ENCODE assay signal across 1 cellular context in genomic region chr7:151404216-151405011, GRCh38.
TF ChIP-seq lines count a peak whose summit lies in the region.

No MANE protein-coding gene starts in this region.

TF ChIP-seq in K562, 482 proteins besides CTCF, POLR2A, EP300 and RAD21 (continued from another document and continues in another):
- TF ChIP-seq, protein P1, sequence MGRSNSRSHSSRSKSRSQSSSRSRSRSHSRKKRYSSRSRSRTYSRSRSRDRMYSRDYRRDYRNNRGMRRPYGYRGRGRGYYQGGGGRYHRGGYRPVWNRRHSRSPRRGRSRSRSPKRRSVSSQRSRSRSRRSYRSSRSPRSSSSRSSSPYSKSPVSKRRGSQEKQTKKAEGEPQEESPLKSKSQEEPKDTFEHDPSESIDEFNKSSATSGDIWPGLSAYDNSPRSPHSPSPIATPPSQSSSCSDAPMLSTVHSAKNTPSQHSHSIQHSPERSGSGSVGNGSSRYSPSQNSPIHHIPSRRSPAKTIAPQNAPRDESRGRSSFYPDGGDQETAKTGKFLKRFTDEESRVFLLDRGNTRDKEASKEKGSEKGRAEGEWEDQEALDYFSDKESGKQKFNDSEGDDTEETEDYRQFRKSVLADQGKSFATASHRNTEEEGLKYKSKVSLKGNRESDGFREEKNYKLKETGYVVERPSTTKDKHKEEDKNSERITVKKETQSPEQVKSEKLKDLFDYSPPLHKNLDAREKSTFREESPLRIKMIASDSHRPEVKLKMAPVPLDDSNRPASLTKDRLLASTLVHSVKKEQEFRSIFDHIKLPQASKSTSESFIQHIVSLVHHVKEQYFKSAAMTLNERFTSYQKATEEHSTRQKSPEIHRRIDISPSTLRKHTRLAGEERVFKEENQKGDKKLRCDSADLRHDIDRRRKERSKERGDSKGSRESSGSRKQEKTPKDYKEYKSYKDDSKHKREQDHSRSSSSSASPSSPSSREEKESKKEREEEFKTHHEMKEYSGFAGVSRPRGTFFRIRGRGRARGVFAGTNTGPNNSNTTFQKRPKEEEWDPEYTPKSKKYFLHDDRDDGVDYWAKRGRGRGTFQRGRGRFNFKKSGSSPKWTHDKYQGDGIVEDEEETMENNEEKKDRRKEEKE (IDR thresholded peaks at IDR 0.05; ENCODE audit: borderline replicate concordance in 1 of 2, control insufficient read depth in 1 of 2, low read depth in 2 of 2, low read length in 1 of 2): no peak
- TF ChIP-seq GTF2F1 (IDR thresholded peaks at IDR 0.05; ENCODE audit: low read depth, low read length): 0 out of 2 replicates have a peak, but pooled peaks have one; percentile 43
- TF ChIP-seq CGGBP1 (CRISPR knock-in tag; IDR thresholded peaks at IDR 0.05): no peak
- TF ChIP-seq ZBTB43 (CRISPR knock-in tag; IDR thresholded peaks at IDR 0.05): peak; percentile 84; the same call in 1 of the 2 replicates
- no peak for TF ChIP-seq ZNF699 (CRISPR knock-in tag; IDR thresholded peaks at IDR 0.05; ENCODE audit: insufficient replicate concordance)
- TF ChIP-seq NR2C2 (CRISPR knock-in tag; IDR thresholded peaks at IDR 0.05): 0 out of 2 replicates have a peak, but pooled peaks have one; percentile 17
- peak; percentile 82 for TF ChIP-seq NR2C2 (tag; IDR thresholded peaks at IDR 0.05)
- TF ChIP-seq FOSL1 (tag; conservative IDR thresholded peaks at IDR 0.05): peak; percentile 93
- TF ChIP-seq HMG20A (CRISPR knock-in tag; conservative IDR thresholded peaks at IDR 0.05): no peak
- peak; percentile 42; the same call in 1 of the 2 replicates for TF ChIP-seq KLF1 (tag; IDR thresholded peaks at IDR 0.05)
- 0 out of 2 replicates have a peak, but pooled peaks have one; percentile 65 for TF ChIP-seq LCOR (CRISPR knock-in tag; IDR thresholded peaks at IDR 0.05)
- TF ChIP-seq KDM1A (IDR thresholded peaks at IDR 0.05): peak in 1 of 2 experiments; percentile 60; a peak in 2 of 4 replicates
- TF ChIP-seq BRD4 (IDR thresholded peaks at IDR 0.05): no peak; the same call in 1 of the 2 replicates
- 0 out of 4 replicates have a peak, but pooled peaks of 1 of the 2 experiments have one; percentile 17 for TF ChIP-seq TRIM24 (IDR thresholded peaks at IDR 0.05)
- peak; percentile 41; the same call in 1 of the 2 replicates for TF ChIP-seq ZNF583 (CRISPR knock-in tag; IDR thresholded peaks at IDR 0.05)
- TF ChIP-seq NR4A1 (CRISPR knock-in tag; IDR thresholded peaks at IDR 0.05): no peak
- 0 out of 2 replicates have a peak, but pooled peaks have one; percentile 34 for TF ChIP-seq NR4A1 (tag; IDR thresholded peaks at IDR 0.05)
- peak; percentile 80 for TF ChIP-seq MAFF (IDR thresholded peaks at IDR 0.05; ENCODE audit: low read length)
- no peak for TF ChIP-seq ZNF780A (CRISPR knock-in tag; IDR thresholded peaks at IDR 0.05)
- no peak for TF ChIP-seq ZNF696 (CRISPR knock-in tag; conservative IDR thresholded peaks at IDR 0.05)
- TF ChIP-seq ZNF584 (CRISPR knock-in tag; IDR thresholded peaks at IDR 0.05; ENCODE audit: low read depth): no peak
- peak; percentile 87 for TF ChIP-seq MYNN (IDR thresholded peaks at IDR 0.05)
- no peak for TF ChIP-seq MYNN (CRISPR knock-in tag; IDR thresholded peaks at IDR 0.05)
- TF ChIP-seq ZNF76 (CRISPR knock-in tag; IDR thresholded peaks at IDR 0.05; ENCODE audit: borderline replicate concordance): no peak
- no peak for TF ChIP-seq KAT2B (IDR thresholded peaks at IDR 0.05; ENCODE audit: low read depth, low read length)
- peak; percentile 53 for TF ChIP-seq WHSC1 (IDR thresholded peaks at IDR 0.05; ENCODE audit: low read length)
- 0 out of 2 replicates have a peak, but pooled peaks have one; percentile 22 for TF ChIP-seq ZNF232 (CRISPR knock-in tag; IDR thresholded peaks at IDR 0.05)
- peak; percentile 84 for TF ChIP-seq ZNF121 (CRISPR knock-in tag; conservative IDR thresholded peaks at IDR 0.05)
- no peak; the same call in 1 of the 2 replicates for TF ChIP-seq L3MBTL2 (IDR thresholded peaks at IDR 0.05)
- TF ChIP-seq TCF7 (IDR thresholded peaks at IDR 0.05; ENCODE audit: borderline replicate concordance): peak; percentile 56; the same call in 1 of the 2 replicates
- TF ChIP-seq NCOA1 (IDR thresholded peaks at IDR 0.05; ENCODE audit: low read depth): peak; percentile 44; the same call in 1 of the 2 replicates
- peak; percentile 44; the same call in 1 of the 2 replicates for TF ChIP-seq MYC (IDR thresholded peaks at IDR 0.05; ENCODE audit: low read depth, low read length)
- TF ChIP-seq MYC (CRISPR knock-in tag; IDR thresholded peaks at IDR 0.05; ENCODE audit: borderline replicate concordance, low read depth): no peak
- 0 out of 2 replicates have a peak, but pooled peaks have one; percentile 47 for TF ChIP-seq FOXK1 (CRISPR knock-in tag; IDR thresholded peaks at IDR 0.05; ENCODE audit: borderline replicate concordance)
- TF ChIP-seq C11orf30 (IDR thresholded peaks at IDR 0.05; ENCODE audit: low read depth): peak; percentile 92
- TF ChIP-seq TRIM25 (IDR thresholded peaks at IDR 0.05; ENCODE audit: borderline replicate concordance): no peak
- no peak for TF ChIP-seq ZNF740 (CRISPR knock-in tag; IDR thresholded peaks at IDR 0.05)
- TF ChIP-seq ZNF740 (tag; IDR thresholded peaks at IDR 0.05): 0 out of 4 replicates have a peak, but pooled peaks of 1 of the 2 experiments have one; percentile 24
- TF ChIP-seq HNRNPL (IDR thresholded peaks at IDR 0.05; ENCODE audit: low read depth, low read length): peak; percentile 79; the same call in 1 of the 2 replicates
- peak; percentile 35; the same call in 1 of the 2 replicates for TF ChIP-seq NFE2 (IDR thresholded peaks at IDR 0.05; ENCODE audit: low read depth)
- TF ChIP-seq ZNF609 (CRISPR knock-in tag; IDR thresholded peaks at IDR 0.05; ENCODE audit: borderline replicate concordance): no peak
- TF ChIP-seq ZNF316 (IDR thresholded peaks at IDR 0.05): peak; percentile 96
- TF ChIP-seq HCFC1 (IDR thresholded peaks at IDR 0.05; ENCODE audit: low read depth, low read length): 0 out of 2 replicates have a peak, but pooled peaks have one; percentile 22
- peak; percentile 85 for TF ChIP-seq NFIC (IDR thresholded peaks at IDR 0.05)
- TF ChIP-seq MECOM (CRISPR knock-in tag; IDR thresholded peaks at IDR 0.05): 0 out of 2 replicates have a peak, but pooled peaks have one; percentile 31
- no peak for TF ChIP-seq SAP30 (IDR thresholded peaks at IDR 0.05; ENCODE audit: borderline replicate concordance, insufficient read depth, low read depth, low read length, poor library complexity, severe bottlenecking)
- TF ChIP-seq KDM4B (IDR thresholded peaks at IDR 0.05; ENCODE audit: borderline replicate concordance in 2 of 2, low read depth in 1 of 2): no peak
- no peak for TF ChIP-seq SMARCC2 (IDR thresholded peaks at IDR 0.05; ENCODE audit: low read depth)
- peak; percentile 63 for TF ChIP-seq RBFOX2 (IDR thresholded peaks at IDR 0.05; ENCODE audit: low read depth, low read length)
- no peak for TF ChIP-seq PCBP2 (IDR thresholded peaks at IDR 0.05; ENCODE audit: low read depth, low read length, poor library complexity, severe bottlenecking)
- TF ChIP-seq GATAD2A (IDR thresholded peaks at IDR 0.05): peak; percentile 54; the same call in 1 of the 2 replicates
- TF ChIP-seq CAMTA2 (CRISPR knock-in tag; conservative IDR thresholded peaks at IDR 0.05): 0 out of 2 replicates have a peak, but pooled peaks have one; percentile 25
- peak in 1 of 2 experiments; percentile 58; a peak in 1 of 4 replicates for TF ChIP-seq HDAC1 (IDR thresholded peaks at IDR 0.05)
- TF ChIP-seq ZNF347 (CRISPR knock-in tag; IDR thresholded peaks at IDR 0.05; ENCODE audit: low read depth): no peak
- no peak for TF ChIP-seq TCFL5 (CRISPR knock-in tag; conservative IDR thresholded peaks at IDR 0.05)
- TF ChIP-seq ZBTB2 (IDR thresholded peaks at IDR 0.05): peak; percentile 64; the same call in 1 of the 2 replicates
- no peak for TF ChIP-seq NCOA2 (IDR thresholded peaks at IDR 0.05; ENCODE audit: partially characterized antibody in 2 of 2)
- peak; percentile 60 for TF ChIP-seq CBFA2T3 (IDR thresholded peaks at IDR 0.05)
- TF ChIP-seq, protein P2, sequence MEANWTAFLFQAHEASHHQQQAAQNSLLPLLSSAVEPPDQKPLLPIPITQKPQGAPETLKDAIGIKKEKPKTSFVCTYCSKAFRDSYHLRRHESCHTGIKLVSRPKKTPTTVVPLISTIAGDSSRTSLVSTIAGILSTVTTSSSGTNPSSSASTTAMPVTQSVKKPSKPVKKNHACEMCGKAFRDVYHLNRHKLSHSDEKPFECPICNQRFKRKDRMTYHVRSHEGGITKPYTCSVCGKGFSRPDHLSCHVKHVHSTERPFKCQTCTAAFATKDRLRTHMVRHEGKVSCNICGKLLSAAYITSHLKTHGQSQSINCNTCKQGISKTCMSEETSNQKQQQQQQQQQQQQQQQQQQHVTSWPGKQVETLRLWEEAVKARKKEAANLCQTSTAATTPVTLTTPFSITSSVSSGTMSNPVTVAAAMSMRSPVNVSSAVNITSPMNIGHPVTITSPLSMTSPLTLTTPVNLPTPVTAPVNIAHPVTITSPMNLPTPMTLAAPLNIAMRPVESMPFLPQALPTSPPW (CRISPR knock-in tag; IDR thresholded peaks at IDR 0.05): peak; percentile 36; the same call in 1 of the 2 replicates
